27 cellular contexts compared by ENCODE assay signal in genomic region chr2:240048237-240048636, GRCh38. TPM values are rescaled to one million over a fixed set of nuclear protein-coding genes. Genes with fewer than 3 reads are reported as not detected.
DNase-seq lines count a peak whose midpoint lies in the region; ATAC-seq, FAIRE-seq and TF ChIP-seq lines count a peak whose summit lies in the region.
"Had no signal": no experiment of that assay in that cellular context is flagged by ENCODE, and none has a peak within 500 bp of the region (broad histone marks: within the 10 kb centered on the region; RNA-seq: fewer than 3 reads in every experiment).

No MANE protein-coding gene starts in this region.

- peaks cover 28% of the 10 kb centered on the region for H3K27me3 Mint-ChIP-seq in activated naive CD8-positive, alpha-beta T cell treated with anti-CD3 and anti-CD28 coated beads, Interleukin-2, amount 50 U/mL, for 24 hours
- H3K27me3 Mint-ChIP-seq in activated T-helper 17 cell treated with anti-CD3 and anti-CD28 coated beads, Interleukin-2, amount 50 U/mL, for 72 hours = peaks cover 56% of the 10 kb centered on the region

- H3K27me3 ChIP-seq in HepG2 (ENCODE audit: control insufficient read depth in 1 of 2, insufficient read depth in 2 of 2, low read length in 2 of 2) = peaks cover 3 to 78% of the 10 kb centered on the region in 2 experiments; a peak in 4 of 5 replicates
- no peaks in the 10 kb centered on the region for H3K27me3 ChIP-seq in right lobe of liver
- H3K27me3 ChIP-seq: BLaER1 treated with 17β-estradiol and CSF1 and Interleukin-3, amounts not matched to agents 10 nM and 100 nM had no signal

- in situ Hi-C loops in HepG2 (cut with HindIII; ENCODE audit: extremely low pct_ligation_motif_present, low pct_unique_long_range_greater_than_20kb) = no loop called here

- H3K79me2 ChIP-seq in HepG2 (ENCODE audit: insufficient read depth, low read length) = no peaks in the 10 kb centered on the region

- TF ChIP-seq EP300 in HepG2 (IDR thresholded peaks at IDR 0.05; ENCODE audit: low read depth in 2 of 2, low read length in 2 of 2) (no peak), HepG2 (CRISPR knock-in tag; IDR thresholded peaks at IDR 0.05; ENCODE audit: borderline replicate concordance) (no peak)

- BruUV-seq in HepG2 (replicated peaks; lab: Mats Ljungman, UMichigan) = no TSS peak

- POLR2A ChIA-PET in HepG2 (lab: Yijun Ruan, JAX) = no interaction called here

- H3K9me3 ChIP-seq in HepG2 (ENCODE audit: low read length) = no peaks in the 10 kb centered on the region
- H3K9me3 ChIP-seq in right lobe of liver = no peaks in the 10 kb centered on the region
- H3K9me3 ChIP-seq: A549; BE2C; BLaER1 treated with 17β-estradiol and CSF1 and Interleukin-3, amounts not matched to agents 10 nM and 100 nM; HAP-1 had no signal

- no peak for ATAC-seq in HepG2
- no peak for ATAC-seq in right lobe of liver
- ATAC-seq in esophagus mucosa = peak; percentile 8
- ATAC-seq in activated naive CD8-positive, alpha-beta T cell treated with anti-CD3 and anti-CD28 coated beads, Interleukin-2, amount 50 U/mL, for 24 hours = no peak
- ATAC-seq in activated T-helper 17 cell treated with anti-CD3 and anti-CD28 coated beads, Interleukin-2, amount 50 U/mL, for 72 hours (replicated peaks) = no peak
- ATAC-seq: A549 had no signal

- TF ChIP-seq CTCF in HepG2 (CRISPR knock-in tag; IDR thresholded peaks at IDR 0.05) = no peak
- no peak for TF ChIP-seq CTCF in right lobe of liver (IDR thresholded peaks at IDR 0.05)

- no peak overlapping the region for H3K4me2 ChIP-seq in HepG2 (ENCODE audit: low read depth, low read length)
- H3K4me2 ChIP-seq: A549; BLaER1 treated with 17β-estradiol and CSF1 and Interleukin-3, amounts not matched to agents 10 nM and 100 nM had no signal

- no peaks in the 10 kb centered on the region for H3K9me3 Mint-ChIP-seq in activated naive CD8-positive, alpha-beta T cell treated with anti-CD3 and anti-CD28 coated beads, Interleukin-2, amount 50 U/mL, for 24 hours
- H3K9me3 Mint-ChIP-seq in activated T-helper 17 cell treated with anti-CD3 and anti-CD28 coated beads, Interleukin-2, amount 50 U/mL, for 72 hours = no peaks in the 10 kb centered on the region
- H3K9me3 Mint-ChIP-seq: CD4-positive, alpha-beta T cell; HFFc6 had no signal

- H3K4me3 ChIP-seq in HepG2 (replicated peaks in 1 of 3; ENCODE audit: insufficient read depth in 1 of 3, low read depth in 2 of 3, low read length in 3 of 3) (no peak overlapping the region), right lobe of liver (no peak overlapping the region)
- H3K4me3 ChIP-seq: A549; BLaER1 treated with 17β-estradiol and CSF1 and Interleukin-3, amounts not matched to agents 10 nM and 100 nM; GM23248; HAP-1 had no signal

- intact Hi-C loops in HepG2 (cut with micrococcal nuclease; ENCODE audit: unreplicated experiment) = no loop called here
- intact Hi-C loops in right lobe of liver (cut with DNase I) = no loop called here

- no peak overlapping the region for H2AFZ ChIP-seq in HepG2 (ENCODE audit: low read length)
- H2AFZ ChIP-seq: GM23248 had no signal

- 24% methylated on average over 9 of the region's 9 CpGs for WGBS in HepG2 (ENCODE audit: low lambda C conversion rate)
- 52% methylated on average over 9 of the region's 9 CpGs for WGBS in right lobe of liver (ENCODE audit: insufficient coverage, low coverage, low lambda C conversion rate, missing lambda C conversion rate)

- H4K20me1 ChIP-seq in HepG2 (ENCODE audit: insufficient read depth, low read length) = no peaks in the 10 kb centered on the region
- H4K20me1 ChIP-seq: BLaER1 treated with 17β-estradiol and CSF1 and Interleukin-3, amounts not matched to agents 10 nM and 100 nM had no signal

- H3K27ac ChIP-seq in HepG2 (ENCODE audit: extremely low read length, insufficient read depth, low read length) (no peak overlapping the region), right lobe of liver (no peak overlapping the region), temporal lobe (ENCODE audit: low read depth, low read length) (peak overlapping the region; percentile 1)
- H3K27ac ChIP-seq: A549; BLaER1 treated with 17β-estradiol and CSF1 and Interleukin-3, amounts not matched to agents 10 nM and 100 nM; GM23248 had no signal

- FAIRE-seq in HepG2 (lab: Jason Lieb, UNC) = no peak
- FAIRE-seq: A549, D721Med, GM12891, GM18507, H54 had no signal

- H3K4me1 ChIP-seq in HepG2 (ENCODE audit: insufficient read depth, low read length) = peaks cover 8% of the 10 kb centered on the region; the same call in 1 of the 2 replicates
- no peaks in the 10 kb centered on the region for H3K4me1 ChIP-seq in right lobe of liver
- H3K4me1 ChIP-seq: A549; BE2C; BLaER1 treated with 17β-estradiol and CSF1 and Interleukin-3, amounts not matched to agents 10 nM and 100 nM; HAP-1 had no signal

- TF ChIP-seq POLR2A in HepG2 (IDR thresholded peaks at IDR 0.05; ENCODE audit: insufficient read depth in 1 of 2, low read depth in 2 of 2, low read length in 2 of 2) (no peak), right lobe of liver (IDR thresholded peaks at IDR 0.05) (no peak)

- H3K9ac ChIP-seq in HepG2 (ENCODE audit: insufficient read depth, low read depth, low read length) = no peak overlapping the region
- H3K9ac ChIP-seq: BLaER1 treated with 17β-estradiol and CSF1 and Interleukin-3, amounts not matched to agents 10 nM and 100 nM; GM23248 had no signal

- no peak for TF ChIP-seq RAD21 in HepG2 (CRISPR knock-in tag; IDR thresholded peaks at IDR 0.05)

- no peak overlapping the region for H3K27ac Mint-ChIP-seq in activated naive CD8-positive, alpha-beta T cell treated with anti-CD3 and anti-CD28 coated beads, Interleukin-2, amount 50 U/mL, for 24 hours
- H3K27ac Mint-ChIP-seq in activated T-helper 17 cell treated with anti-CD3 and anti-CD28 coated beads, Interleukin-2, amount 50 U/mL, for 72 hours = no peak overlapping the region
- H3K27ac Mint-ChIP-seq: CD14-positive monocyte; CD4-positive, alpha-beta T cell; HFFc6 had no signal

- H3K4me1 Mint-ChIP-seq in activated naive CD8-positive, alpha-beta T cell treated with anti-CD3 and anti-CD28 coated beads, Interleukin-2, amount 50 U/mL, for 24 hours = no peaks in the 10 kb centered on the region
- no peaks in the 10 kb centered on the region for H3K4me1 Mint-ChIP-seq in activated T-helper 17 cell treated with anti-CD3 and anti-CD28 coated beads, Interleukin-2, amount 50 U/mL, for 72 hours
- H3K4me1 Mint-ChIP-seq: CD14-positive monocyte; CD8-positive, alpha-beta memory T cell had no signal

- H3K4me3 Mint-ChIP-seq in activated naive CD8-positive, alpha-beta T cell treated with anti-CD3 and anti-CD28 coated beads, Interleukin-2, amount 50 U/mL, for 24 hours = no peak overlapping the region
- no peak overlapping the region for H3K4me3 Mint-ChIP-seq in activated T-helper 17 cell treated with anti-CD3 and anti-CD28 coated beads, Interleukin-2, amount 50 U/mL, for 72 hours
- H3K4me3 Mint-ChIP-seq: CD4-positive, alpha-beta T cell; HFFc6 had no signal

- CTCF ChIA-PET in HepG2 (lab: Yijun Ruan, JAX; ENCODE audit: low intra/inter-chr PET ratio, low total read pairs) = no interaction called here

- H3K36me3 ChIP-seq in HepG2 (replicated peaks in 1 of 2; ENCODE audit: control insufficient read depth in 1 of 2, insufficient read depth in 2 of 2, low read length in 2 of 2) (no peaks in the 10 kb centered on the region), right lobe of liver (no peaks in the 10 kb centered on the region)
- H3K36me3 ChIP-seq: BE2C; BLaER1 treated with 17β-estradiol and CSF1 and Interleukin-3, amounts not matched to agents 10 nM and 100 nM; HAP-1 had no signal

- no peaks in the 10 kb centered on the region for H3K36me3 Mint-ChIP-seq in activated naive CD8-positive, alpha-beta T cell treated with anti-CD3 and anti-CD28 coated beads, Interleukin-2, amount 50 U/mL, for 24 hours (ENCODE audit: low read depth)
- no peaks in the 10 kb centered on the region for H3K36me3 Mint-ChIP-seq in activated T-helper 17 cell treated with anti-CD3 and anti-CD28 coated beads, Interleukin-2, amount 50 U/mL, for 72 hours (ENCODE audit: low read depth)
- H3K36me3 Mint-ChIP-seq: CD14-positive monocyte; CD8-positive, alpha-beta memory T cell had no signal

- DNase-seq in HepG2 (ENCODE audit: low spot score) (no peak), right lobe of liver (no peak), GM03348 (ENCODE audit: low spot score) (no peak)
- DNase-seq in activated naive CD8-positive, alpha-beta T cell treated with anti-CD3 and anti-CD28 coated beads, Interleukin-2, amount 50 U/mL, for 24 hours = no peak
- DNase-seq: 8988T; ACHN; AML-193; BE2C; CD4-positive, alpha-beta T cell; CD8-positive, alpha-beta memory T cell; DMS 273 treated with DMSO at 0.1 percent for 48 hours; DMS79; EL; GDM1; GM23248; HFFc6 had no signal

RNA-seq across cellular contexts. Expression of gene OR6B3, which starts 5.1 kb away (rescaled TPM):
- not detected in 2 replicates for total RNA-seq in HepG2 (2016; rRNA removed; fragmentation: Illumina TruSeq; extraction: Trizol)
- total RNA-seq in HepG2 (2016; cell fraction: cytosol; rRNA removed; fragmentation: Illumina TruSeq; extraction: Trizol; ENCODE audit: low read depth) = not detected in 2 replicates
- not detected in 2 replicates for total RNA-seq in HepG2 (2016; cell fraction: insoluble cytoplasmic fraction; rRNA removed; fragmentation: Illumina TruSeq; extraction: Trizol)
- total RNA-seq in HepG2 (2016; cell fraction: membrane; rRNA removed; fragmentation: Illumina TruSeq; extraction: Trizol) = not detected in 2 replicates
- not detected in 2 replicates for total RNA-seq in HepG2 (2016; cell fraction: nucleus; rRNA removed; fragmentation: Illumina TruSeq; extraction: Trizol)
- not detected in 2 replicates for polyA plus RNA-seq in HepG2 (2011; rRNA removed)
- not detected in 2 replicates for polyA plus RNA-seq in HepG2 (2011; cell fraction: cytosol; rRNA removed)
- not detected in 2 replicates for polyA plus RNA-seq in HepG2 (2011; cell fraction: nucleus; rRNA removed)
- not detected in 2 replicates for polyA plus RNA-seq in HepG2 (2012)
- not detected in 2 replicates for polyA plus RNA-seq in HepG2 (2016; cell fraction: cytosol; fragmentation: Illumina TruSeq; extraction: Trizol; ENCODE audit: low read depth)
- polyA plus RNA-seq in HepG2 (2016; cell fraction: insoluble cytoplasmic fraction; fragmentation: Illumina TruSeq; extraction: Trizol; ENCODE audit: low read depth) = not detected in 2 replicates
- polyA plus RNA-seq in HepG2 (2016; cell fraction: membrane; fragmentation: Illumina TruSeq; extraction: Trizol; ENCODE audit: low read depth) = not detected in 2 replicates
- not detected in 2 replicates for polyA plus RNA-seq in HepG2 (2016; cell fraction: nucleus; fragmentation: Illumina TruSeq; extraction: Trizol; ENCODE audit: insufficient read depth, low read depth)
- polyA minus RNA-seq in HepG2 (2011; rRNA and poly(A)+ RNA removed; ENCODE audit: low replicate concordance) = not detected in 2 replicates
- not detected in 2 replicates for polyA minus RNA-seq in HepG2 (2011; cell fraction: cytosol; rRNA and poly(A)+ RNA removed)
- polyA minus RNA-seq in HepG2 (2011; cell fraction: nucleus; rRNA and poly(A)+ RNA removed) = not detected in 2 replicates
- not detected for total RNA-seq in right lobe of liver
- not detected for total RNA-seq in esophagus mucosa
- not detected for total RNA-seq in temporal lobe
- total RNA-seq in activated T-helper 17 cell treated with anti-CD3 and anti-CD28 coated beads, Interleukin-2, amount 50 U/mL, for 72 hours = not detected
- total RNA-seq: CD4-positive, alpha-beta T cell; CD8-positive, alpha-beta memory T cell; GM23248; HFFc6 had no signal
- polyA plus RNA-seq: A549; CD14-positive monocyte; CD8-positive, alpha-beta memory T cell; GM23248 had no signal

RNA-seq across cellular contexts. Expression of gene OR6B2, which starts 18.0 kb away (rescaled TPM):
- not detected in 2 replicates for total RNA-seq in HepG2 (2016; rRNA removed; fragmentation: Illumina TruSeq; extraction: Trizol)
- not detected in 2 replicates for total RNA-seq in HepG2 (2016; cell fraction: cytosol; rRNA removed; fragmentation: Illumina TruSeq; extraction: Trizol; ENCODE audit: low read depth)
- total RNA-seq in HepG2 (2016; cell fraction: insoluble cytoplasmic fraction; rRNA removed; fragmentation: Illumina TruSeq; extraction: Trizol) = not detected in 2 replicates
- not detected in 2 replicates for total RNA-seq in HepG2 (2016; cell fraction: membrane; rRNA removed; fragmentation: Illumina TruSeq; extraction: Trizol)
- total RNA-seq in HepG2 (2016; cell fraction: nucleus; rRNA removed; fragmentation: Illumina TruSeq; extraction: Trizol) = not detected in 2 replicates
- not detected in 2 replicates for polyA plus RNA-seq in HepG2 (2011; rRNA removed)
- not detected in 2 replicates for polyA plus RNA-seq in HepG2 (2011; cell fraction: cytosol; rRNA removed)
- polyA plus RNA-seq in HepG2 (2011; cell fraction: nucleus; rRNA removed) = not detected in 2 replicates
- not detected in 2 replicates for polyA plus RNA-seq in HepG2 (2012)
- polyA plus RNA-seq in HepG2 (2016; cell fraction: cytosol; fragmentation: Illumina TruSeq; extraction: Trizol; ENCODE audit: low read depth) = not detected in 2 replicates
- polyA plus RNA-seq in HepG2 (2016; cell fraction: insoluble cytoplasmic fraction; fragmentation: Illumina TruSeq; extraction: Trizol; ENCODE audit: low read depth) = not detected in 2 replicates
- polyA plus RNA-seq in HepG2 (2016; cell fraction: membrane; fragmentation: Illumina TruSeq; extraction: Trizol; ENCODE audit: low read depth) = not detected in 2 replicates
- polyA plus RNA-seq in HepG2 (2016; cell fraction: nucleus; fragmentation: Illumina TruSeq; extraction: Trizol; ENCODE audit: insufficient read depth, low read depth) = not detected in 2 replicates
- not detected in 2 replicates for polyA minus RNA-seq in HepG2 (2011; rRNA and poly(A)+ RNA removed; ENCODE audit: low replicate concordance)
- polyA minus RNA-seq in HepG2 (2011; cell fraction: cytosol; rRNA and poly(A)+ RNA removed) = not detected in 2 replicates
- polyA minus RNA-seq in HepG2 (2011; cell fraction: nucleus; rRNA and poly(A)+ RNA removed) = not detected in 2 replicates
- not detected for total RNA-seq in right lobe of liver
- total RNA-seq in esophagus mucosa = not detected
- total RNA-seq in temporal lobe = not detected
- total RNA-seq in activated T-helper 17 cell treated with anti-CD3 and anti-CD28 coated beads, Interleukin-2, amount 50 U/mL, for 72 hours = not detected
- total RNA-seq: CD4-positive, alpha-beta T cell; CD8-positive, alpha-beta memory T cell; GM23248; HFFc6 had no signal
- polyA plus RNA-seq: A549; CD14-positive monocyte; CD8-positive, alpha-beta memory T cell; GM23248 had no signal

RNA-seq across cellular contexts. Expression of gene NDUFA10, which starts 23.1 kb away (rescaled TPM):
- total RNA-seq in HepG2 (2016; rRNA removed; fragmentation: Illumina TruSeq; extraction: Trizol) (225 and 270 TPM in 2 replicates), right lobe of liver (100 to 1,000 TPM in 5 of 6 experiments, 10 to 100 TPM in 1; 84.1 to 162 (median 116) TPM), esophagus mucosa (131 TPM), temporal lobe (67.6 TPM)
- total RNA-seq in HepG2 (2016; cell fraction: cytosol; rRNA removed; fragmentation: Illumina TruSeq; extraction: Trizol; ENCODE audit: low read depth) = 68.9 and 69.8 TPM in 2 replicates
- total RNA-seq in HepG2 (2016; cell fraction: insoluble cytoplasmic fraction; rRNA removed; fragmentation: Illumina TruSeq; extraction: Trizol) = 224 and 283 TPM in 2 replicates
- total RNA-seq in HepG2 (2016; cell fraction: membrane; rRNA removed; fragmentation: Illumina TruSeq; extraction: Trizol) = 92.8 and 99.0 TPM in 2 replicates
- 97.3 and 118 TPM in 2 replicates for total RNA-seq in HepG2 (2016; cell fraction: nucleus; rRNA removed; fragmentation: Illumina TruSeq; extraction: Trizol)
- 152 and 157 TPM in 2 replicates for polyA plus RNA-seq in HepG2 (2011; rRNA removed)
- polyA plus RNA-seq in HepG2 (2011; cell fraction: cytosol; rRNA removed) = 172 and 195 TPM in 2 replicates
- polyA plus RNA-seq in HepG2 (2011; cell fraction: nucleus; rRNA removed) = 154 and 158 TPM in 2 replicates
- 141 and 153 TPM in 2 replicates for polyA plus RNA-seq in HepG2 (2012)
- polyA plus RNA-seq in HepG2 (2016; cell fraction: cytosol; fragmentation: Illumina TruSeq; extraction: Trizol; ENCODE audit: low read depth) = 36.2 and 39.6 TPM in 2 replicates
- polyA plus RNA-seq in HepG2 (2016; cell fraction: insoluble cytoplasmic fraction; fragmentation: Illumina TruSeq; extraction: Trizol; ENCODE audit: low read depth) = 218 and 228 TPM in 2 replicates
- polyA plus RNA-seq in HepG2 (2016; cell fraction: membrane; fragmentation: Illumina TruSeq; extraction: Trizol; ENCODE audit: low read depth) = 55.6 and 65.3 TPM in 2 replicates
- polyA plus RNA-seq in HepG2 (2016; cell fraction: nucleus; fragmentation: Illumina TruSeq; extraction: Trizol; ENCODE audit: insufficient read depth, low read depth) = 112 and 119 TPM in 2 replicates
- polyA minus RNA-seq in HepG2 (2011; rRNA and poly(A)+ RNA removed; ENCODE audit: low replicate concordance) = 102 and 172 TPM in 2 replicates
- polyA minus RNA-seq in HepG2 (2011; cell fraction: cytosol; rRNA and poly(A)+ RNA removed) = 48.1 and 58.0 TPM in 2 replicates
- polyA minus RNA-seq in HepG2 (2011; cell fraction: nucleus; rRNA and poly(A)+ RNA removed) = 124 and 130 TPM in 2 replicates
- total RNA-seq in activated T-helper 17 cell treated with anti-CD3 and anti-CD28 coated beads, Interleukin-2, amount 50 U/mL, for 72 hours = 100 to 1,000 TPM; 101 to 153 TPM
